ENCODE assay signal across 37 cellular contexts in the genomic region with DNA sequence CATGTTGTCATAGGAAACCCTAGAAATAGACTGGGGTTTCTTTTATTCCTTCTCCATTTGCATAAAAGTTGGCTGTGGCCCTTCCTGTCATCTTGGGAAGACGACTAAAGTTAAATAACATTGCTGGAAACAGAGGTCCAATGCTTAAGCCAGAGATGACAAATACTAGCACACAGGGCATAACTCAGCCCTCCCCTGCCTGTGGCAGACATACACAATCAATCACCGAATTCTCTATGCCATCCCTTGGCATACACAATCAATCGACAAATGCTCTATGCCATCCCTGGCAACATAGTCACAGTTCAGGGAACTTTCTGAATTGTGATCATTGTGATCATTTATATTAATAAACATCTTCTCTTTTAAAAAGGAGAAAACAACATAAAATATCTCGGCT.
DNase-seq lines count a peak whose midpoint lies in the region; ATAC-seq, FAIRE-seq and TF ChIP-seq lines count a peak whose summit lies in the region.
"Had no signal": no experiment of that assay in that cellular context is flagged by ENCODE, and none has a peak within 500 bp of the region (broad histone marks: within the 10 kb centered on the region; RNA-seq: fewer than 3 reads in every experiment).

No MANE protein-coding gene starts in this region.

- no peak overlapping the region for H3K9ac ChIP-seq in HCT116 (ENCODE audit: low read length)
- H3K9ac ChIP-seq in IMR-90 (ENCODE audit: low read depth, low read length) = no peak overlapping the region
- no peak overlapping the region for H3K9ac ChIP-seq in K562 (ENCODE audit: insufficient read depth in 1 of 2, low read depth in 2 of 2, low read length in 2 of 2)
- no peak overlapping the region for H3K9ac ChIP-seq in H1 (replicated peaks in 1 of 4; ENCODE audit: extremely low read depth in 1 of 4, low read depth in 3 of 4, low read length in 3 of 4)
- no peak overlapping the region for H3K9ac ChIP-seq in PC-3 (ENCODE audit: low read length)
- H3K9ac ChIP-seq: BLaER1; BLaER1 treated with 17β-estradiol and CSF1 and Interleukin-3, amounts not matched to agents 10 nM and 100 nM had no signal

- no peak overlapping the region for H3K27ac Mint-ChIP-seq in type B pancreatic cell
- H3K27ac Mint-ChIP-seq: B cell; CD14-positive monocyte; CD4-positive, alpha-beta memory T cell; CD4-positive, alpha-beta T cell; CD4-positive, CD25-positive, alpha-beta regulatory T cell; CD8-positive, alpha-beta memory T cell; CD8-positive, alpha-beta T cell had no signal

- H2BK120ac ChIP-seq in IMR-90 (ENCODE audit: low read depth, low read length) = no peak overlapping the region
- H2BK120ac ChIP-seq in H1 (replicated peaks; ENCODE audit: low read depth, low read length) = no peak overlapping the region

- H4K8ac ChIP-seq in IMR-90 (ENCODE audit: low read depth in 2 of 2, low read length in 2 of 2) (no peak overlapping the region), H1 (ENCODE audit: extremely low read depth, insufficient read depth, low read length) (no peak overlapping the region)

- H3K4ac ChIP-seq in IMR-90 (ENCODE audit: low read depth, low read length) (no peak overlapping the region), H1 (replicated peaks; ENCODE audit: insufficient read length, low read depth, low read length) (no peak overlapping the region)

- intact Hi-C loops in HCT116 (cut with micrococcal nuclease) (no loop called here), IMR-90 (cut with micrococcal nuclease) (no loop called here), K562 (cut with micrococcal nuclease) (loop anchor here (2.0 kb wide), 1 partner anchor 21 kb away; no protein-coding TSS in a partner anchor), PC-3 (cut with micrococcal nuclease) (no loop called here), testis (cut with DNase I; ENCODE audit: low total_unique reads) (no loop called here)

- H2AFZ ChIP-seq in HCT116 (ENCODE audit: low read depth, low read length, poor library complexity, severe bottlenecking) = no peak overlapping the region
- H2AFZ ChIP-seq in IMR-90 (replicated peaks; ENCODE audit: low read length, poor library complexity) = no peak overlapping the region
- H2AFZ ChIP-seq in K562 (ENCODE audit: low read depth, low read length) = no peak overlapping the region
- no peak overlapping the region for H2AFZ ChIP-seq in H1 (ENCODE audit: low read length)
- no peak overlapping the region for H2AFZ ChIP-seq in PC-3 (ENCODE audit: low read length)

- TF ChIP-seq EP300 in K562 (IDR thresholded peaks at IDR 0.05; ENCODE audit: low read length) (no peak), H1 (IDR thresholded peaks at IDR 0.05; ENCODE audit: borderline replicate concordance in 1 of 2, low read depth in 2 of 2, low read length in 2 of 2) (no peak)

- in situ Hi-C loops in IMR-90 (cut with MboI; ENCODE audit: low sequenced_read_pairs) (no loop called here), K562 (cut with MboI) (no loop called here)

- H4K91ac ChIP-seq in IMR-90 (ENCODE audit: insufficient read depth, low read depth, low read length) (0 out of 2 replicates have a peak overlapping the region, but pooled peaks have one; percentile 12), H1 (replicated peaks; ENCODE audit: insufficient read length, low read length) (no peak overlapping the region)

- H3K9me3 Mint-ChIP-seq in type B pancreatic cell = no peaks in the 10 kb centered on the region
- H3K9me3 Mint-ChIP-seq: CD14-positive monocyte; CD4-positive, alpha-beta T cell; CD8-positive, alpha-beta T cell had no signal

- H3K4me2 ChIP-seq in HCT116 (ENCODE audit: low read length) = no peak overlapping the region
- H3K4me2 ChIP-seq in IMR-90 (ENCODE audit: low read depth, low read length) = no peak overlapping the region
- H3K4me2 ChIP-seq in K562 (ENCODE audit: insufficient read depth, low read length) = no peak overlapping the region
- H3K4me2 ChIP-seq in H1 (ENCODE audit: insufficient read depth in 1 of 2, low read depth in 2 of 2, low read length in 2 of 2) = no peak overlapping the region
- H3K4me2 ChIP-seq in PC-3 (ENCODE audit: low read length) = no peak overlapping the region
- H3K4me2 ChIP-seq: A549; BLaER1; BLaER1 treated with 17β-estradiol and CSF1 and Interleukin-3, amounts not matched to agents 10 nM and 100 nM had no signal

- no peak overlapping the region for H3K4me3 ChIP-seq in HCT116 (replicated peaks in 1 of 2; ENCODE audit: low read depth in 1 of 2, low read length in 2 of 2)
- no peak overlapping the region for H3K4me3 ChIP-seq in IMR-90 (ENCODE audit: insufficient read depth, low read depth, low read length)
- H3K4me3 ChIP-seq in K562 = no peak overlapping the region
- no peak overlapping the region for H3K4me3 ChIP-seq in H1 (ENCODE audit: extremely low read depth in 1 of 4, insufficient read depth in 2 of 4, low read depth in 3 of 4, low read length in 4 of 4)
- no peak overlapping the region for H3K4me3 ChIP-seq in PC-3 (ENCODE audit: low read length)
- H3K4me3 ChIP-seq in testis = no peak overlapping the region
- H3K4me3 ChIP-seq: A549; BLaER1; BLaER1 treated with 17β-estradiol and CSF1 and Interleukin-3, amounts not matched to agents 10 nM and 100 nM had no signal

- no CpG with 5 or more reads among the region's 4 CpGs for WGBS in IMR-90 (ENCODE audit: extremely low coverage in 2 of 2, insufficient read length in 1 of 2), 2 experiments
- 35% methylated on average over 4 of the region's 4 CpGs for WGBS in K562 (ENCODE audit: insufficient coverage, low coverage, missing lambda C conversion rate)
- 85% methylated on average over 4 of the region's 4 CpGs; no CpG with 5 or more reads in 1 of the 2 experiments for WGBS in H1 (ENCODE audit: extremely low coverage in 1 of 2, insufficient coverage in 1 of 2, insufficient read length in 1 of 2, insufficient replicate concordance in 2 of 2, low coverage in 1 of 2, low lambda C conversion rate in 2 of 2, missing lambda C conversion rate in 1 of 2), 2 experiments
- WGBS in testis, 2 donors = 83 to 95% methylated on average over 4 of the region's 4 CpGs

- H3K9me2 ChIP-seq in HCT116 (ENCODE audit: insufficient read depth) (no peaks in the 10 kb centered on the region), PC-3 (replicated peaks; ENCODE audit: low read length) (no peaks in the 10 kb centered on the region)

- no peak for TF ChIP-seq RAD21 in HCT116 (IDR thresholded peaks at IDR 0.05; ENCODE audit: low read depth)
- no peak for TF ChIP-seq RAD21 in IMR-90 (IDR thresholded peaks at IDR 0.05; ENCODE audit: low read length)
- no peak for TF ChIP-seq RAD21 in K562 (CRISPR knock-in tag; conservative IDR thresholded peaks at IDR 0.05 in 1 of 2, IDR thresholded peaks at IDR 0.05 in 1 of 2)
- TF ChIP-seq RAD21 in H1 (IDR thresholded peaks at IDR 0.05 in 1 of 2, conservative IDR thresholded peaks at IDR 0.05 in 1 of 2; ENCODE audit: low read depth in 2 of 2, low read length in 2 of 2) = no peak

- H3K9me3 ChIP-seq in HCT116 (ENCODE audit: control insufficient read depth in 1 of 2, insufficient read depth in 1 of 2, low read depth in 1 of 2, low read length in 2 of 2) (no peaks in the 10 kb centered on the region), IMR-90 (ENCODE audit: control insufficient read depth, insufficient read depth, low read length) (peaks cover 2% of the 10 kb centered on the region; the same call in 1 of the 2 replicates), K562 (replicated peaks; ENCODE audit: control insufficient read depth, insufficient read depth, low read depth, low read length) (no peaks in the 10 kb centered on the region; the same call in 1 of the 2 replicates), H1 (ENCODE audit: insufficient read depth in 2 of 2, low read depth in 1 of 2, low read length in 1 of 2) (no peaks in the 10 kb centered on the region), PC-3 (ENCODE audit: low read length) (no peaks in the 10 kb centered on the region), testis (no peaks in the 10 kb centered on the region)
- H3K9me3 ChIP-seq: A549, BE2C, Caco-2 had no signal

- peaks cover 9% of the 10 kb centered on the region for H3K36me3 Mint-ChIP-seq in type B pancreatic cell
- H3K36me3 Mint-ChIP-seq: CD14-positive monocyte; CD4-positive, alpha-beta memory T cell; CD4-positive, CD25-positive, alpha-beta regulatory T cell; CD8-positive, alpha-beta memory T cell; CD8-positive, alpha-beta T cell had no signal

- no peaks in the 10 kb centered on the region for H3K23me2 ChIP-seq in H1 (ENCODE audit: low read depth, low read length)

- H3K14ac ChIP-seq in IMR-90 (replicated peaks; ENCODE audit: low read depth, low read length) (no peak overlapping the region), H1 (ENCODE audit: insufficient read length) (no peak overlapping the region)

- H2BK5ac ChIP-seq in IMR-90 (ENCODE audit: low read depth, low read length, poor library complexity, severe bottlenecking) (no peak overlapping the region), H1 (ENCODE audit: low read depth, low read length) (no peak overlapping the region)

- H3K9me1 ChIP-seq in IMR-90 (ENCODE audit: insufficient read depth, low read length) (peaks cover 12% of the 10 kb centered on the region; the same call in 1 of the 2 replicates), K562 (ENCODE audit: control insufficient read depth, insufficient read depth, low read length) (no peaks in the 10 kb centered on the region)

- H3K27ac ChIP-seq in HCT116 (ENCODE audit: low read depth, low read length) (no peak overlapping the region), IMR-90 (ENCODE audit: insufficient read depth, low read length) (no peak overlapping the region), K562 (ENCODE audit: extremely low read depth, low read depth, low read length) (no peak overlapping the region), H1 (ENCODE audit: low read depth, low read length) (no peak overlapping the region), PC-3 (ENCODE audit: low read length) (no peak overlapping the region), testis (no peak overlapping the region)
- H3K27ac ChIP-seq: 22Rv1; A549; BLaER1; BLaER1 treated with 17β-estradiol and CSF1 and Interleukin-3, amounts not matched to agents 10 nM and 100 nM; C4-2B had no signal

- dilution Hi-C loops in IMR-90 (cut with HindIII; ENCODE audit: low sequenced_read_pairs, unreplicated experiment) = no loop called here

- no peak for TF ChIP-seq POLR2A in HCT116 (IDR thresholded peaks at IDR 0.05; ENCODE audit: borderline replicate concordance, extremely low read depth, insufficient read depth, insufficient read length)
- no peak for TF ChIP-seq POLR2A in IMR-90 (IDR thresholded peaks at IDR 0.05; ENCODE audit: low read depth, low read length)
- TF ChIP-seq POLR2A in K562 (conservative IDR thresholded peaks at IDR 0.05) = no peak
- TF ChIP-seq POLR2A in H1 (IDR thresholded peaks at IDR 0.05; ENCODE audit: control extremely low read depth in 1 of 2, low read depth in 2 of 2, low read length in 2 of 2) = no peak
- no peak for TF ChIP-seq POLR2A in testis (IDR thresholded peaks at IDR 0.05)

- TF ChIP-seq CTCF in HCT116 (IDR thresholded peaks at IDR 0.05 in 2 of 3, conservative IDR thresholded peaks at IDR 0.05 in 1 of 3; ENCODE audit: borderline replicate concordance in 1 of 3, insufficient read depth in 1 of 3, low read depth in 2 of 3, low read length in 2 of 3) (no peak), IMR-90 (conservative IDR thresholded peaks at IDR 0.05; ENCODE audit: low read depth, low read length) (no peak), K562 (IDR thresholded peaks at IDR 0.05 in 2 of 3, conservative IDR thresholded peaks at IDR 0.05 in 1 of 3; ENCODE audit: insufficient read depth in 2 of 3, low read depth in 1 of 3, low read length in 3 of 3) (no peak), H1 (IDR thresholded peaks at IDR 0.05; ENCODE audit: control extremely low read depth in 1 of 3, insufficient read depth in 1 of 3, low read depth in 1 of 3, low read length in 3 of 3) (no peak), PC-3 (conservative IDR thresholded peaks at IDR 0.05; ENCODE audit: low read depth, low read length) (no peak), type B pancreatic cell (conservative IDR thresholded peaks at IDR 0.05) (no peak), testis (IDR thresholded peaks at IDR 0.05) (no peak)

- no peak overlapping the region for H2AK5ac ChIP-seq in IMR-90 (ENCODE audit: low read depth, low read length)
- H2AK5ac ChIP-seq in H1 (ENCODE audit: low read depth, low read length) = no peak overlapping the region

- POLR2A ChIA-PET in HCT116 (lab: Charles Lee) (no interaction called here), IMR-90 (lab: Charles Lee; ENCODE audit: unreplicated experiment) (no interaction called here), K562 (lab: Yijun Ruan, JAX) (interaction anchor here (1.5 kb wide), 1 partner anchor 69 kb away, joined by 4 read pairs; no protein-coding TSS in a partner anchor), H1 (lab: Charles Lee; ENCODE audit: partially characterized antibody) (no interaction called here), PC-3 (lab: Charles Lee; ENCODE audit: unreplicated experiment) (no interaction called here)

- H4K20me1 ChIP-seq in HCT116 (ENCODE audit: insufficient read depth) (no peaks in the 10 kb centered on the region), IMR-90 (ENCODE audit: insufficient read depth, low read length) (no peaks in the 10 kb centered on the region), K562 (replicated peaks; ENCODE audit: control insufficient read depth, insufficient read depth, low read length) (no peaks in the 10 kb centered on the region), H1 (replicated peaks in 1 of 2; ENCODE audit: control insufficient read depth in 1 of 2, insufficient read depth in 2 of 2, low read length in 2 of 2) (peaks cover 0 to 2% of the 10 kb centered on the region in 2 experiments), PC-3 (ENCODE audit: low read length) (no peaks in the 10 kb centered on the region)
- H4K20me1 ChIP-seq: BLaER1; BLaER1 treated with 17β-estradiol and CSF1 and Interleukin-3, amounts not matched to agents 10 nM and 100 nM had no signal

- BruUV-seq in HCT116 (replicated peaks; lab: Mats Ljungman, UMichigan) = no TSS peak
- no TSS peak for BruUV-seq in IMR-90 (replicated peaks; lab: Mats Ljungman, UMichigan)
- no TSS peak for BruUV-seq in K562 (replicated peaks; lab: Mats Ljungman, UMichigan)
- no TSS peak for BruUV-seq in PC-3 (replicated peaks; lab: Mats Ljungman, UMichigan)

- ATAC-seq in HCT116 = no peak; the same call in 1 of the 2 replicates
- no peak for ATAC-seq in IMR-90 (ENCODE audit: low read depth)
- ATAC-seq in K562 = no peak
- no peak for ATAC-seq in PC-3
- no peak for ATAC-seq in HG03439 (IDR thresholded peaks at IDR 0.05; ENCODE audit: unreplicated experiment)
- ATAC-seq: A549; CD8-positive, alpha-beta T cell had no signal

- H2AK9ac ChIP-seq in IMR-90 (replicated peaks; ENCODE audit: low read depth, low read length, poor library complexity) = no peak overlapping the region

- no peak overlapping the region for H3K18ac ChIP-seq in IMR-90 (ENCODE audit: low read depth, low read length)
- H3K18ac ChIP-seq in H1 (ENCODE audit: extremely low read depth, low read length) = no peak overlapping the region

- H3K23ac ChIP-seq in IMR-90 (ENCODE audit: low read depth, low read length) (no peak overlapping the region), H1 (ENCODE audit: insufficient read length) (no peak overlapping the region)

- DNase-seq in HCT116 (ENCODE audit: low read depth, low spot score) (no peak), IMR-90 (no peak), K562 (ENCODE audit: extremely low read depth in 1 of 4, low spot score in 3 of 4) (no peak), H1 (ENCODE audit: low read depth in 1 of 2, low spot score in 2 of 2) (no peak), PC-3 (no peak), type B pancreatic cell (ENCODE audit: extremely low spot score, unreplicated experiment) (no peak), testis (no peak)
- DNase-seq: 8988T; ACHN; AML-193; BE2C; C1 segment of cervical spinal cord; Caco-2; Calu3; CD4-positive, alpha-beta memory T cell; CD4-positive, alpha-beta T cell; CD4-positive, CD25-positive, alpha-beta regulatory T cell; CD8-positive, alpha-beta memory T cell; CD8-positive, alpha-beta T cell; COR-L47; DMS 273 treated with DMSO at 0.1 percent for 48 hours; DMS153; DMS53; DMS79; DMS79 treated with DMSO at 0.1 percent for 48 hours; DND-41; EL had no signal

- H3K4me1 ChIP-seq in HCT116 (ENCODE audit: control insufficient read depth in 1 of 2, insufficient read depth in 2 of 2, low read length in 2 of 2) (no peaks in the 10 kb centered on the region), IMR-90 (ENCODE audit: control insufficient read depth, insufficient read depth, low read length) (peaks cover 12% of the 10 kb centered on the region; the same call in 1 of the 2 replicates), K562 (replicated peaks in 1 of 2; ENCODE audit: control insufficient read depth in 2 of 2, insufficient read depth in 2 of 2, low read length in 2 of 2) (peaks cover 4 to 9% of the 10 kb centered on the region in 2 experiments; a peak in 4 of 5 replicates), H1 (replicated peaks in 1 of 4; ENCODE audit: control insufficient read depth in 3 of 4, insufficient read depth in 4 of 4, low read length in 3 of 4) (no peaks in the 10 kb centered on the region), PC-3 (ENCODE audit: insufficient read depth, low read length) (peaks cover 2% of the 10 kb centered on the region; the same call in 1 of the 2 replicates), testis (no peaks in the 10 kb centered on the region)
- H3K4me1 ChIP-seq: A549, BE2C, Caco-2 had no signal

- H3K4me1 Mint-ChIP-seq in type B pancreatic cell (ENCODE audit: unreplicated experiment) = peaks cover 15% of the 10 kb centered on the region
- H3K4me1 Mint-ChIP-seq: B cell; CD14-positive monocyte; CD4-positive, alpha-beta memory T cell; CD4-positive, CD25-positive, alpha-beta regulatory T cell; CD8-positive, alpha-beta memory T cell had no signal

- H2BK12ac ChIP-seq in H1 (ENCODE audit: low read depth, low read length) = no peak overlapping the region

- H3K56ac ChIP-seq in IMR-90 (ENCODE audit: extremely low read depth, insufficient read depth, low read length) (no peak overlapping the region), H1 (replicated peaks; ENCODE audit: insufficient read length, low read depth, low read length) (no peak overlapping the region)

- H3K27me3 ChIP-seq in HCT116 (ENCODE audit: insufficient read depth, low read length) (no peaks in the 10 kb centered on the region), IMR-90 (ENCODE audit: control insufficient read depth, insufficient read depth, low read length) (0 out of 2 replicates have a peak, but pooled peaks cover 2% of the 10 kb centered on the region), K562 (ENCODE audit: control insufficient read depth in 2 of 2, insufficient read depth in 2 of 2, low read length in 2 of 2) (no peaks in the 10 kb centered on the region), H1 (replicated peaks in 1 of 4; ENCODE audit: control insufficient read depth in 3 of 4, extremely low read depth in 1 of 4, insufficient read depth in 3 of 4, low read length in 3 of 4) (no peaks in the 10 kb centered on the region), PC-3 (ENCODE audit: low read length) (no peaks in the 10 kb centered on the region), testis (no peaks in the 10 kb centered on the region)
- H3K27me3 ChIP-seq: BE2C; BLaER1; BLaER1 treated with 17β-estradiol and CSF1 and Interleukin-3, amounts not matched to agents 10 nM and 100 nM had no signal

- H3F3A ChIP-seq in PC-3 (ENCODE audit: low read length, unreplicated experiment) = no peaks in the 10 kb centered on the region

- H2BK20ac ChIP-seq in IMR-90 (ENCODE audit: low read depth, low read length) (no peak overlapping the region), H1 (ENCODE audit: low read length) (no peak overlapping the region)

- RAD21 ChIA-PET in HCT116 (lab: Charles Lee; ENCODE audit: low non-redundant PET in 1 of 2, low total read pairs in 2 of 2, uncharacterized antibody in 2 of 2, unreplicated experiment in 2 of 2) = no interaction called here

- H3K79me2 ChIP-seq in HCT116 (ENCODE audit: insufficient read depth, low read length) (no peaks in the 10 kb centered on the region), K562 (ENCODE audit: control insufficient read depth, insufficient read depth, low read length) (no peaks in the 10 kb centered on the region), H1 (ENCODE audit: control insufficient read depth in 1 of 2, insufficient read depth in 2 of 2, low read length in 2 of 2) (no peaks in the 10 kb centered on the region), PC-3 (ENCODE audit: low read length) (no peaks in the 10 kb centered on the region)

- 0 out of 3 replicates have a peak overlapping the region, but pooled peaks have one; percentile 42 for H2BK15ac ChIP-seq in IMR-90 (ENCODE audit: low read depth, low read length)
- H2BK15ac ChIP-seq in H1 (ENCODE audit: low read length) = no peak overlapping the region

- H3K27me3 Mint-ChIP-seq in type B pancreatic cell = no peaks in the 10 kb centered on the region
- H3K27me3 Mint-ChIP-seq: CD4-positive, alpha-beta T cell; CD4-positive, CD25-positive, alpha-beta regulatory T cell had no signal

- H4K5ac ChIP-seq in IMR-90 (ENCODE audit: low read depth, low read length) = no peak overlapping the region
- H4K5ac ChIP-seq in H1 (ENCODE audit: insufficient read length, low read depth, low read length) = no peak overlapping the region

- no peaks in the 10 kb centered on the region for H3K79me1 ChIP-seq in IMR-90 (ENCODE audit: low read depth in 1 of 2, low read length in 2 of 2)
- H3K79me1 ChIP-seq in H1 (ENCODE audit: low read depth, low read length) = no peaks in the 10 kb centered on the region

- H3K4me3 Mint-ChIP-seq in type B pancreatic cell = no peak overlapping the region
- H3K4me3 Mint-ChIP-seq: B cell; CD14-positive monocyte; CD4-positive, alpha-beta memory T cell; CD4-positive, alpha-beta T cell; CD4-positive, CD25-positive, alpha-beta regulatory T cell; CD8-positive, alpha-beta memory T cell; CD8-positive, alpha-beta T cell had no signal

- H3K36me3 ChIP-seq in HCT116 (ENCODE audit: control insufficient read depth in 1 of 2, insufficient read depth in 2 of 2, low read length in 2 of 2) (no peaks in the 10 kb centered on the region), IMR-90 (ENCODE audit: control insufficient read depth, insufficient read depth, low read length) (no peaks in the 10 kb centered on the region), K562 (ENCODE audit: control insufficient read depth, insufficient read depth, low read length) (no peaks in the 10 kb centered on the region), H1 (ENCODE audit: control insufficient read depth in 2 of 4, insufficient read depth in 4 of 4, low read length in 3 of 4) (no peaks in the 10 kb centered on the region), PC-3 (ENCODE audit: low read depth, low read length) (no peaks in the 10 kb centered on the region), testis (ENCODE audit: low read depth, missing control alignments) (no peaks in the 10 kb centered on the region)
- H3K36me3 ChIP-seq: BE2C; BLaER1; BLaER1 treated with 17β-estradiol and CSF1 and Interleukin-3, amounts not matched to agents 10 nM and 100 nM had no signal

- FAIRE-seq in K562 (lab: Jason Lieb, UNC) = no peak
- no peak for FAIRE-seq in H1 (lab: Jason Lieb, UNC)
- FAIRE-seq: A204.1, A549, D721Med had no signal

- CTCF ChIA-PET in HCT116 (lab: Charles Lee) (no interaction called here), IMR-90 (lab: Yijun Ruan, JAX) (interaction anchor here (0.6 kb wide), 1 partner anchor 1071 kb away, joined by 3 read pairs; no protein-coding TSS in a partner anchor), K562 (lab: Yijun Ruan, JAX; ENCODE audit: low intra/inter-chr PET ratio) (no interaction called here), H1 (lab: Charles Lee; ENCODE audit: partially characterized antibody) (interaction anchor here (1.0 to 1.5 kb wide), 4 partner anchors 10 to 261 kb away, joined by 3 to 4 read pairs (median 4); no protein-coding TSS in a partner anchor), PC-3 (lab: Charles Lee) (no interaction called here)

Comparison
In these comparisons a context has a peak if more than half of its experiments do, and no peak if none do; other contexts are left out.
1. CTCF ChIA-PET loops: an anchor here in IMR-90 (0.6 kb wide) and H1 (1.0 to 1.5 kb wide); none called in HCT116, K562 and PC-3.